In the genomic region with DNA sequence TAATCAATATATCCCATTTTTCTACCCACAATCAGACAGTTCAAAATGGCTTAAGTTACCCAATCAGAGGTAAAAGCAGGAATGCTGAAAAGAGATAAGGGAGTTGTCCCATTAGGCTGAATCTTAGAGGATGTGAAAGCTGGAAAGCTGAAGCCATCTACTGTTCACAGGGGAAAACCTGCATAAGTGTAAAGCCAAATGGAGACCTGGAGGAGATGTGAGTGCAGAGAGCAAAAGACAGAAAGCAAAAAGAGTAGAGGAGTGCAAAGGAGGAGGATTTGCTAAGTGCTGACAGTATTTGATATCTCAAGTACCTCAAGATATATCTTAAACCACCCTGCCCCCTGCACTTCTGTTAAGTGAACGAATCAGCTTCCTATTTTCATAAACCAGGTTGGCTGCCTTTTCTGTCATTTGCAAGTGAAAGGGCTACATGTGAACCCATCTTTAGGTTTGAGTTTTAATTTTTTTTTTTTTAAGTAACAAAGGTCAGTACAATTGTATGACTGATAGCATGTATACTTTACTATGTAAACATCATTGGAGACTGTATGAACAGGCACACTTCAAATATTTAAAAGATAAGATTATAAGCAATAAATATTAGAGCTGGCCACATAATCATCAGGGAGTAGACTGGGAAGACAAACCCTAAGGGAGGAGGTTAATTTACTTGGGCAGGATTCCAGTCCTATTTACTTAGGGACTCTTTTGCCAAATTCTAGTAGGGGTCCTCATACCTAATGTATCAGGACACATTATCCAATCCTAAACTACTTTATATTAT, we compare ENCODE assay signal across 1 cellular context.
TF ChIP-seq lines count a peak whose summit lies in the region.

No MANE protein-coding gene starts in this region.

TF ChIP-seq in H1, 55 proteins besides CTCF, POLR2A, EP300 and RAD21:
- TF ChIP-seq, protein P1, sequence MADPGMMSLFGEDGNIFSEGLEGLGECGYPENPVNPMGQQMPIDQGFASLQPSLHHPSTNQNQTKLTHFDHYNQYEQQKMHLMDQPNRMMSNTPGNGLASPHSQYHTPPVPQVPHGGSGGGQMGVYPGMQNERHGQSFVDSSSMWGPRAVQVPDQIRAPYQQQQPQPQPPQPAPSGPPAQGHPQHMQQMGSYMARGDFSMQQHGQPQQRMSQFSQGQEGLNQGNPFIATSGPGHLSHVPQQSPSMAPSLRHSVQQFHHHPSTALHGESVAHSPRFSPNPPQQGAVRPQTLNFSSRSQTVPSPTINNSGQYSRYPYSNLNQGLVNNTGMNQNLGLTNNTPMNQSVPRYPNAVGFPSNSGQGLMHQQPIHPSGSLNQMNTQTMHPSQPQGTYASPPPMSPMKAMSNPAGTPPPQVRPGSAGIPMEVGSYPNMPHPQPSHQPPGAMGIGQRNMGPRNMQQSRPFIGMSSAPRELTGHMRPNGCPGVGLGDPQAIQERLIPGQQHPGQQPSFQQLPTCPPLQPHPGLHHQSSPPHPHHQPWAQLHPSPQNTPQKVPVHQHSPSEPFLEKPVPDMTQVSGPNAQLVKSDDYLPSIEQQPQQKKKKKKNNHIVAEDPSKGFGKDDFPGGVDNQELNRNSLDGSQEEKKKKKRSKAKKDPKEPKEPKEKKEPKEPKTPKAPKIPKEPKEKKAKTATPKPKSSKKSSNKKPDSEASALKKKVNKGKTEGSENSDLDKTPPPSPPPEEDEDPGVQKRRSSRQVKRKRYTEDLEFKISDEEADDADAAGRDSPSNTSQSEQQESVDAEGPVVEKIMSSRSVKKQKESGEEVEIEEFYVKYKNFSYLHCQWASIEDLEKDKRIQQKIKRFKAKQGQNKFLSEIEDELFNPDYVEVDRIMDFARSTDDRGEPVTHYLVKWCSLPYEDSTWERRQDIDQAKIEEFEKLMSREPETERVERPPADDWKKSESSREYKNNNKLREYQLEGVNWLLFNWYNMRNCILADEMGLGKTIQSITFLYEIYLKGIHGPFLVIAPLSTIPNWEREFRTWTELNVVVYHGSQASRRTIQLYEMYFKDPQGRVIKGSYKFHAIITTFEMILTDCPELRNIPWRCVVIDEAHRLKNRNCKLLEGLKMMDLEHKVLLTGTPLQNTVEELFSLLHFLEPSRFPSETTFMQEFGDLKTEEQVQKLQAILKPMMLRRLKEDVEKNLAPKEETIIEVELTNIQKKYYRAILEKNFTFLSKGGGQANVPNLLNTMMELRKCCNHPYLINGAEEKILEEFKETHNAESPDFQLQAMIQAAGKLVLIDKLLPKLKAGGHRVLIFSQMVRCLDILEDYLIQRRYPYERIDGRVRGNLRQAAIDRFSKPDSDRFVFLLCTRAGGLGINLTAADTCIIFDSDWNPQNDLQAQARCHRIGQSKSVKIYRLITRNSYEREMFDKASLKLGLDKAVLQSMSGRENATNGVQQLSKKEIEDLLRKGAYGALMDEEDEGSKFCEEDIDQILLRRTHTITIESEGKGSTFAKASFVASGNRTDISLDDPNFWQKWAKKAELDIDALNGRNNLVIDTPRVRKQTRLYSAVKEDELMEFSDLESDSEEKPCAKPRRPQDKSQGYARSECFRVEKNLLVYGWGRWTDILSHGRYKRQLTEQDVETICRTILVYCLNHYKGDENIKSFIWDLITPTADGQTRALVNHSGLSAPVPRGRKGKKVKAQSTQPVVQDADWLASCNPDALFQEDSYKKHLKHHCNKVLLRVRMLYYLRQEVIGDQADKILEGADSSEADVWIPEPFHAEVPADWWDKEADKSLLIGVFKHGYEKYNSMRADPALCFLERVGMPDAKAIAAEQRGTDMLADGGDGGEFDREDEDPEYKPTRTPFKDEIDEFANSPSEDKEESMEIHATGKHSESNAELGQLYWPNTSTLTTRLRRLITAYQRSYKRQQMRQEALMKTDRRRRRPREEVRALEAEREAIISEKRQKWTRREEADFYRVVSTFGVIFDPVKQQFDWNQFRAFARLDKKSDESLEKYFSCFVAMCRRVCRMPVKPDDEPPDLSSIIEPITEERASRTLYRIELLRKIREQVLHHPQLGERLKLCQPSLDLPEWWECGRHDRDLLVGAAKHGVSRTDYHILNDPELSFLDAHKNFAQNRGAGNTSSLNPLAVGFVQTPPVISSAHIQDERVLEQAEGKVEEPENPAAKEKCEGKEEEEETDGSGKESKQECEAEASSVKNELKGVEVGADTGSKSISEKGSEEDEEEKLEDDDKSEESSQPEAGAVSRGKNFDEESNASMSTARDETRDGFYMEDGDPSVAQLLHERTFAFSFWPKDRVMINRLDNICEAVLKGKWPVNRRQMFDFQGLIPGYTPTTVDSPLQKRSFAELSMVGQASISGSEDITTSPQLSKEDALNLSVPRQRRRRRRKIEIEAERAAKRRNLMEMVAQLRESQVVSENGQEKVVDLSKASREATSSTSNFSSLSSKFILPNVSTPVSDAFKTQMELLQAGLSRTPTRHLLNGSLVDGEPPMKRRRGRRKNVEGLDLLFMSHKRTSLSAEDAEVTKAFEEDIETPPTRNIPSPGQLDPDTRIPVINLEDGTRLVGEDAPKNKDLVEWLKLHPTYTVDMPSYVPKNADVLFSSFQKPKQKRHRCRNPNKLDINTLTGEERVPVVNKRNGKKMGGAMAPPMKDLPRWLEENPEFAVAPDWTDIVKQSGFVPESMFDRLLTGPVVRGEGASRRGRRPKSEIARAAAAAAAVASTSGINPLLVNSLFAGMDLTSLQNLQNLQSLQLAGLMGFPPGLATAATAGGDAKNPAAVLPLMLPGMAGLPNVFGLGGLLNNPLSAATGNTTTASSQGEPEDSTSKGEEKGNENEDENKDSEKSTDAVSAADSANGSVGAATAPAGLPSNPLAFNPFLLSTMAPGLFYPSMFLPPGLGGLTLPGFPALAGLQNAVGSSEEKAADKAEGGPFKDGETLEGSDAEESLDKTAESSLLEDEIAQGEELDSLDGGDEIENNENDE (IDR thresholded peaks at IDR 0.05; ENCODE audit: insufficient replicate concordance, low read length) = no peak
- no peak for TF ChIP-seq SIX5 (IDR thresholded peaks at IDR 0.05; ENCODE audit: low read depth, low read length)
- no peak for TF ChIP-seq SIRT6 (IDR thresholded peaks at IDR 0.05; ENCODE audit: low read length)
- TF ChIP-seq CREB1 (IDR thresholded peaks at IDR 0.05) = no peak
- TF ChIP-seq JUN (IDR thresholded peaks at IDR 0.05; ENCODE audit: low read depth, low read length) = no peak
- no peak for TF ChIP-seq YY1 (IDR thresholded peaks at IDR 0.05; ENCODE audit: low read depth, low read length)
